Comparison of ENCODE assay signal across 28 cellular contexts in genomic region chr14:67505254-67505653, GRCh38. TPM values are rescaled to one million over a fixed set of nuclear protein-coding genes. Genes with fewer than 3 reads are reported as not detected.
"Had no signal": no experiment of that assay in that cellular context is flagged by ENCODE, and none has a peak within 500 bp of the region (broad histone marks: within the 10 kb centered on the region; RNA-seq: fewer than 3 reads in every experiment).

No MANE protein-coding gene starts in this region.

- H3K36me3 ChIP-seq: esophagus squamous epithelium, heart right ventricle, left lung, pancreas, right lobe of liver, tibial artery had no signal

- H3K4me3 Mint-ChIP-seq: effector memory CD8-positive, alpha-beta T cell; naive thymus-derived CD4-positive, alpha-beta T cell; nephron; type B pancreatic cell had no signal

- DNase-seq: cortex of kidney; effector memory CD8-positive, alpha-beta T cell; erythroblast; esophagus squamous epithelium; foreskin melanocyte; glutamatergic neuron; heart right ventricle; hippocampal formation; left cardiac atrium; left lung; mesenchymal stem cell; midbrain; naive thymus-derived CD4-positive, alpha-beta T cell; occipital lobe; right lobe of liver; small intestine; stimulated activated CD4-positive, alpha-beta T cell treated with anti-CD3 and anti-CD28 coated beads, Interleukin-15, amount 100 ng/mL, for 24 hours; stimulated activated CD4-positive, alpha-beta T cell treated with anti-CD3 and anti-CD28 coated beads, Interleukin-2, amount 100 ng/mL, for 48 hours; stimulated activated naive CD4-positive, alpha-beta T cell treated with Interleukin-2 at 50 U/mL for 16 hours; substantia nigra; testis; tibial artery had no signal

- H3K4me1 Mint-ChIP-seq: nephron had no signal

- H3K4me3 ChIP-seq: esophagus squamous epithelium, heart right ventricle, left lung, pancreas, right lobe of liver, testis, tibial artery had no signal

- H3K27ac Mint-ChIP-seq: effector memory CD8-positive, alpha-beta T cell; naive thymus-derived CD4-positive, alpha-beta T cell; nephron; progenitor cell of endocrine pancreas; type B pancreatic cell had no signal

- H3K9me3 ChIP-seq: esophagus squamous epithelium, heart right ventricle, left lung, pancreas, right lobe of liver, testis, tibial artery had no signal

- H3K27me3 Mint-ChIP-seq: effector memory CD8-positive, alpha-beta T cell; progenitor cell of endocrine pancreas had no signal

- H3K9me3 Mint-ChIP-seq: effector memory CD8-positive, alpha-beta T cell; naive thymus-derived CD4-positive, alpha-beta T cell; nephron; type B pancreatic cell had no signal

- FAIRE-seq: endometrium, islet of Langerhans, pancreas, small intestine had no signal

- ATAC-seq: effector memory CD8-positive, alpha-beta T cell; heart right ventricle; left cardiac atrium; left lung; naive thymus-derived CD4-positive, alpha-beta T cell; pancreas; right lobe of liver had no signal

- H3K36me3 Mint-ChIP-seq: type B pancreatic cell had no signal

- H3K27ac ChIP-seq: esophagus squamous epithelium, heart right ventricle, left lung, pancreas, right lobe of liver, testis, tibial artery had no signal

- H3K4me1 ChIP-seq: esophagus squamous epithelium, heart right ventricle, pancreas, right lobe of liver, tibial artery had no signal

- H3K27me3 ChIP-seq: left lung, pancreas, right lobe of liver, testis, tibial artery had no signal

RNA-seq across cellular contexts. Expression of gene PLEKHH1, which starts 27.8 kb away (rescaled TPM):
- polyA plus RNA-seq: naive thymus-derived CD4-positive, alpha-beta T cell had no signal
